In the genomic region with DNA sequence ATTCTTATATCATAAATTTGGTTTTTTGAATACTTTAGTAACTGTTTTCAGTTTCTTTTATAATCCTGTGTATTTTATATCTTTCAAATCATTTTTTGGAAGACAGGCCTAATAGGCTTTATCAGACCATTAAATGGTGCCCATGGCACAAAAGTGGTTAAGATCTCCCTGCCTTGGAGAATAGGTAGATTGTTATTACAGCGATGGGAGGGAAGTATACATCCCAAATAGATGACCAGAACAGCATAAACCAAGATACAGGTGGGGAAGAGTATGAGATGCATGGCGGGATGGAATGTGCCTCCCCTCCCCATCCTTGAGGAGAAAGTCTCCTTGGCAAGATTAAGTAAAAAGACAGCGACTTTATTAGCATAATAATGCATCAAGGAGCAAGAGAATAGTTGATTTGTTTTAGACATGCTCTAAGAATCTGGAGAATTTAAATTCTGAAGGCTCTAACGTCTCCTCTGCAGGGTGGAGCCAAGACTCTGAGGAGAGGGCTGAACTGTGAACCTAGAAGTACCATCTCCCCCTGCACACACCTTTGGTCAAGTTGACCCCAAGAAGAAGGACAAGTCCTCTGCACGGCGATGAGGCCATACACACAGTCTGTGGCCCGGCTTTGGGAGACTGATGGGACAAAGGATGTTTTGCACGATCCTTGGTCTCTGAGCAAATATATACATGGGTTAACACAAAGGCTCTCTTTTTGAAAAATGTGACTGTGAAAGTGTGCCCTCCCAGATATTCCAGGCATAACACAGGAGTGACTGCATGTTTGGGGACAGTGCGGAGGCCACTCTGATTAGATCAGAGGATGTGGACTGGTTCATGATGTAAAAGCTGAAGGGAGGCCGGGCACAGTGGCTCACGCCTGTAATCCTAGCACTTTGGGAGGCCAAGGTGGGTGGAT, we compare ENCODE assay signal across 1 cellular context.
TF ChIP-seq lines count a peak whose summit lies in the region.

No MANE protein-coding gene starts in this region.

TF ChIP-seq in GM23338, 12 proteins besides CTCF, POLR2A, EP300 and RAD21 (continued from another document):
- TF ChIP-seq NANOG (IDR thresholded peaks at IDR 0.05; ENCODE audit: borderline replicate concordance) (no peak), STAT1 (IDR thresholded peaks at IDR 0.05; ENCODE audit: unreplicated experiment) (no peak), ZNF462 (CRISPR knock-in tag; IDR thresholded peaks at IDR 0.05) (no peak), REST (IDR thresholded peaks at IDR 0.05; ENCODE audit: unreplicated experiment) (no peak), EZH2phosphoT487 (IDR thresholded peaks at IDR 0.05; ENCODE audit: unreplicated experiment) (no peak), JUNB (IDR thresholded peaks at IDR 0.05; ENCODE audit: unreplicated experiment) (no peak), ZNF331 (CRISPR knock-in tag; IDR thresholded peaks at IDR 0.05; ENCODE audit: low read depth) (no peak), POLR2AphosphoS5 (IDR thresholded peaks at IDR 0.05; ENCODE audit: low read depth) (no peak)
- TF ChIP-seq, protein P1, sequence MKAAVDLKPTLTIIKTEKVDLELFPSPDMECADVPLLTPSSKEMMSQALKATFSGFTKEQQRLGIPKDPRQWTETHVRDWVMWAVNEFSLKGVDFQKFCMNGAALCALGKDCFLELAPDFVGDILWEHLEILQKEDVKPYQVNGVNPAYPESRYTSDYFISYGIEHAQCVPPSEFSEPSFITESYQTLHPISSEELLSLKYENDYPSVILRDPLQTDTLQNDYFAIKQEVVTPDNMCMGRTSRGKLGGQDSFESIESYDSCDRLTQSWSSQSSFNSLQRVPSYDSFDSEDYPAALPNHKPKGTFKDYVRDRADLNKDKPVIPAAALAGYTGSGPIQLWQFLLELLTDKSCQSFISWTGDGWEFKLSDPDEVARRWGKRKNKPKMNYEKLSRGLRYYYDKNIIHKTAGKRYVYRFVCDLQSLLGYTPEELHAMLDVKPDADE (IDR thresholded peaks at IDR 0.05) = no peak
